ENCODE assay signal across 1 cellular context in the genomic region with DNA sequence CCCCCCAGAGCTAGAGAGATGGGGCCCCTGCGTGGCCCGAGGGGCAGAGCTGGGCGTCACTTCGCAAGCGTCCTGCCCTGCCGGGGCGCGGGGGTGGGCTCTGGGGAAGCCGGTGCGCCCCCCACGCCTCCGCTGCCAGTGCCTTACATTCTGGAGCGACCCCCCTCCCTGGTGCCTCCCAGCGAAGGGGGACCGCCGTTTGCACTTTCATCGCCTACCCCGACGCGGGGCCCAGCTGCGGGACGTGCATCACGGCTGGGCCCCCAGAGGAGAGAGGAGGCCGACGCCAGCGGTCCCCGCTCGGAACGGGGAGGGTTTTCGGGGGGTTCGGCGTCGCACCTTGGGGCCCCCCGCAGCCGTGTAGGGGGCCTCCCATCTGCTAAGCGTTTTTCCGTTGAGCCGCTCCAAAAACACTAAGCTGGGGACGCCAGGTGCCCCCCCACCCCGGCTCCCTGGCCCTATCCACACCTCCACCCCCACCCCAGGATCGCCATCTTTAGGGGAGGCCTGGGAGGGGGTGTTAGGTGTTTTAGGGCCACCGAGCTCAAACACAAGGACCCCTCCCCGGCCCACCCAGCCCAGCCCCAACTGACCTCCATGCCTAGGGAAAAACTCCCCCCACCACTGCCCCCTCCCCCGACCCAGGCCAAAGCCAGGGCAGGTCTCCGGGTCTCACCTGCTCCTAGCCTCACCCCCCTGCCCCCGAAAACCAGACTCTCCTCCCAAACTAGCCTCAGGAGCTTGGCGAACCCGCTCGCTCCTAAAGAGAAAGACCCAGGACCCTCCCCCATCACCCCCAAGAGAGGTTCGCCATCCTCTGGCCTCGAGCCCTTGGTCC.
TF ChIP-seq lines count a peak whose summit lies in the region.

No MANE protein-coding gene starts in this region.

TF ChIP-seq in K562, 482 proteins besides CTCF, POLR2A, EP300 and RAD21 (continued from another document):
- TF ChIP-seq, protein P1, sequence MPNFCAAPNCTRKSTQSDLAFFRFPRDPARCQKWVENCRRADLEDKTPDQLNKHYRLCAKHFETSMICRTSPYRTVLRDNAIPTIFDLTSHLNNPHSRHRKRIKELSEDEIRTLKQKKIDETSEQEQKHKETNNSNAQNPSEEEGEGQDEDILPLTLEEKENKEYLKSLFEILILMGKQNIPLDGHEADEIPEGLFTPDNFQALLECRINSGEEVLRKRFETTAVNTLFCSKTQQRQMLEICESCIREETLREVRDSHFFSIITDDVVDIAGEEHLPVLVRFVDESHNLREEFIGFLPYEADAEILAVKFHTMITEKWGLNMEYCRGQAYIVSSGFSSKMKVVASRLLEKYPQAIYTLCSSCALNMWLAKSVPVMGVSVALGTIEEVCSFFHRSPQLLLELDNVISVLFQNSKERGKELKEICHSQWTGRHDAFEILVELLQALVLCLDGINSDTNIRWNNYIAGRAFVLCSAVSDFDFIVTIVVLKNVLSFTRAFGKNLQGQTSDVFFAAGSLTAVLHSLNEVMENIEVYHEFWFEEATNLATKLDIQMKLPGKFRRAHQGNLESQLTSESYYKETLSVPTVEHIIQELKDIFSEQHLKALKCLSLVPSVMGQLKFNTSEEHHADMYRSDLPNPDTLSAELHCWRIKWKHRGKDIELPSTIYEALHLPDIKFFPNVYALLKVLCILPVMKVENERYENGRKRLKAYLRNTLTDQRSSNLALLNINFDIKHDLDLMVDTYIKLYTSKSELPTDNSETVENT (CRISPR knock-in tag; IDR thresholded peaks at IDR 0.05) = no peak
- TF ChIP-seq ZBTB17 (CRISPR knock-in tag; IDR thresholded peaks at IDR 0.05) (no peak), NCOA1 (IDR thresholded peaks at IDR 0.05; ENCODE audit: low read depth) (no peak), BHLHE40 (IDR thresholded peaks at IDR 0.05; ENCODE audit: low read length) (no peak), TCF7 (IDR thresholded peaks at IDR 0.05; ENCODE audit: borderline replicate concordance) (no peak), ETV5 (CRISPR knock-in tag; IDR thresholded peaks at IDR 0.05; ENCODE audit: low read depth) (no peak), RAD51 (IDR thresholded peaks at IDR 0.05; ENCODE audit: borderline replicate concordance, low read depth) (no peak), POLR2G (IDR thresholded peaks at IDR 0.05; ENCODE audit: low read depth, low read length) (peak; percentile 71), ZNF384 (IDR thresholded peaks at IDR 0.05; ENCODE audit: low read depth, low read length) (no peak)
